Comparison of ENCODE assay signal across 8 cellular contexts in genomic region chr19:18895828-18896341, GRCh38. TPM values are rescaled to one million over a fixed set of nuclear protein-coding genes. Genes with fewer than 3 reads are reported as not detected.
DNase-seq lines count a peak whose midpoint lies in the region; ATAC-seq and TF ChIP-seq lines count a peak whose summit lies in the region.

CERS1 (minus strand) TSS chr19:18896158; CDS start chr19:18896072, 86 bp downstream.

- TF ChIP-seq POLR2A in adrenal gland (IDR thresholded peaks at IDR 0.05) = no peak

- H3K27me3 Mint-ChIP-seq in effector memory CD8-positive, alpha-beta T cell = peaks cover 17 to 34% of the 10 kb centered on the region in 2 donors
- peaks cover 7 to 21% of the 10 kb centered on the region in 2 donors for H3K27me3 Mint-ChIP-seq in natural killer cell (ENCODE audit: low read depth in 2 of 2)

- peaks cover 5% of the 10 kb centered on the region for H3K27me3 ChIP-seq in adrenal gland

- no peak within 1 kb of the TSS for H3K27ac Mint-ChIP-seq in effector memory CD8-positive, alpha-beta T cell
- H3K27ac Mint-ChIP-seq in natural killer cell = no peak within 1 kb of the TSS

- H3K9me3 ChIP-seq in adrenal gland (replicated peaks in 1 of 3) = no peaks in the 10 kb centered on the region

- WGBS in adrenal gland, 4 donors = 0 to 1% (median 1%) methylated on average over 13 to 84 of the region's 88 CpGs; no CpG with 5 or more reads in 1 of the 4 donors

- H3K36me3 Mint-ChIP-seq in effector memory CD8-positive, alpha-beta T cell (ENCODE audit: insufficient read depth) = peaks cover 8% of the 10 kb centered on the region
- no peaks in the 10 kb centered on the region for H3K36me3 Mint-ChIP-seq in natural killer cell

- H3K4me1 Mint-ChIP-seq in effector memory CD8-positive, alpha-beta T cell (ENCODE audit: low read depth in 2 of 2) = peaks cover 11 to 15% of the 10 kb centered on the region in 2 donors
- H3K4me1 Mint-ChIP-seq in natural killer cell = peaks cover 7 to 13% of the 10 kb centered on the region in 2 donors

- H3K4me3 Mint-ChIP-seq in effector memory CD8-positive, alpha-beta T cell = peak within 1 kb of the TSS; percentile 73 to 77
- peak within 1 kb of the TSS; percentile 83 for H3K4me3 Mint-ChIP-seq in natural killer cell

- peaks cover 0 to 6% of the 10 kb centered on the region in 2 donors for H3K4me1 ChIP-seq in adrenal gland (replicated peaks in 1 of 2)

- peak within 1 kb of the TSS in 1 of 4 donors; percentile 21 for H3K4me3 ChIP-seq in adrenal gland

- peaks cover 0 to 16% of the 10 kb centered on the region in 2 donors for H3K36me3 ChIP-seq in adrenal gland (replicated peaks in 1 of 2)

- no peaks in the 10 kb centered on the region for H3K9me3 Mint-ChIP-seq in effector memory CD8-positive, alpha-beta T cell
- no peaks in the 10 kb centered on the region for H3K9me3 Mint-ChIP-seq in natural killer cell

- peak; percentile 55 for DNase-seq in GM03348 (ENCODE audit: low spot score)
- DNase-seq in NCI-H2196 treated with DMSO at 0.1 percent for 48 hours (lab: John Stamatoyannopoulos, UW; ENCODE audit: unreplicated experiment) = peak; percentile 21
- no peak for DNase-seq in effector memory CD8-positive, alpha-beta T cell
- DNase-seq in natural killer cell = no peak
- no peak for DNase-seq in GF-D8 (lab: John Stamatoyannopoulos, UW)
- no peak for DNase-seq in adrenal gland

- no peak within 1 kb of the TSS for H3K27ac ChIP-seq in adrenal gland

- intact Hi-C loops in natural killer cell (cut with micrococcal nuclease) = no loop called here
- intact Hi-C loops in adrenal gland (cut with DNase I) = loop anchor here in 1 of 2 donors (10.0 kb wide), 1 partner anchor 89 kb away; no protein-coding TSS in a partner anchor

- TF ChIP-seq CTCF in natural killer cell (IDR thresholded peaks at IDR 0.05) (no peak), adrenal gland (IDR thresholded peaks at IDR 0.05) (no peak)

- peak; percentile 42 for ATAC-seq in effector memory CD8-positive, alpha-beta T cell (replicated peaks)
- ATAC-seq in natural killer cell (peak in 2 of 3 donors; percentile 28 to 46), GM21360 (IDR thresholded peaks at IDR 0.05; ENCODE audit: unreplicated experiment) (no peak), HG03280 (IDR thresholded peaks at IDR 0.05; ENCODE audit: unreplicated experiment) (no peak)

RNA-seq across cellular contexts. Expression of gene CERS1, which starts in this region (rescaled TPM):
- total RNA-seq in natural killer cell = not detected
- total RNA-seq in adrenal gland = 1 to 10 TPM in 2 of 8 donors, under 1 TPM in 3, not detected in 3; 0.29 to 2.6 (median 0.92) TPM
- polyA plus RNA-seq in adrenal gland = 1 to 10 TPM; 1.8 to 4.3 (median 2.8) TPM

Comparison
In these comparisons a context has a peak if more than half of its experiments do, and no peak if none do; other contexts are left out.
1. Peak in ATAC-seq in natural killer cell; RNA of the gene not detected or under 1 TPM.
2. DNase-seq: peak in GM03348 (single experiment) and NCI-H2196 treated with DMSO at 0.1 percent for 48 hours (single experiment); none in effector memory CD8-positive, alpha-beta T cell (0 of 3), natural killer cell (single experiment), GF-D8 (single experiment) and adrenal gland (0 of 7).